ENCODE assay signal across 8 cellular contexts in the genomic region with DNA sequence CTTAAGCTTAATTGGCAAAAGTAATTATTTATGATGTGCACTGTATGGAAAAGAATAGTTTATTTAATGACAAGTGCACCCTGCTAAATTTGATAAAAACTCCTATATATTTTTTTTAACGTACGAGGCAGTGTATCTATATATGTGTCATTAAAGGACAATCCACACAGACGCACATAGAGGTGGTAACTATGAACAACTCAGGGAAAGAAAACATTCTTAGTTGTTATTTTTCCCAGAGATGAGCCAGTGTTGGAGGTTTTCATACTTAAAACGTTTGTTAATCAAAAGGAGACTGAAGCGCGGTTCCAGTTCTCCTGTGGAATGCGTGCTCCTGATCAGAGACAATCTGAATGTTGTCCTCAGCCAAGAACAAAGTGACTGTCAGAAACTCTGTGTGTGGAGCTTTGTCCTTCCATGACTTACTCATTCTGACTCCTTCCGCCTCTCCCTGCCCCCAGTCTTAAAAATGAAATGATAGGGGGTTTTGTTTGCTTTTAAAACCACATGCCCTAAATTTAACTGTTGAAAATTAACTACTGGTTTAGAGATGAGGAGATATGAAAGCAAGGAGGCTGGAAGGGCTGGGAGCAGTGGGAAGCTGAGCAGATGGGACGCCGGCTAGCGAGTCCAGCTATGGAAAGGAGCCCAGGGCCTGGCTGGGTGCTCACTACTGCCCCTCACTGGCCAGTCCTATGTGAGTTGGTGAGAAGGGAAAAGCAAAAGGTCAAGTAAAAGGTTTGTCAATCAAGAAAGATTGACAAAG.
DNase-seq lines count a peak whose midpoint lies in the region; ATAC-seq, FAIRE-seq and TF ChIP-seq lines count a peak whose summit lies in the region.

No MANE protein-coding gene starts in this region.

- TF ChIP-seq CTCF in GM12873 (IDR thresholded peaks at IDR 0.05; ENCODE audit: insufficient read depth, low read depth, low read length, missing control alignments) = peak; percentile 57

- in situ Hi-C loops in SK-MEL-5 (cut with HindIII; ENCODE audit: low pct_unique_long_range_greater_than_20kb, low sequenced_read_pairs) = no loop called here

- no peak for ATAC-seq in activated naive CD4-positive, alpha-beta T cell treated with anti-CD3 and anti-CD28 coated beads, Interleukin-2, amount 50 U/mL, for 72 hours
- ATAC-seq in GM21526 (IDR thresholded peaks at IDR 0.05; ENCODE audit: low FRiP score, unreplicated experiment) = no peak
- ATAC-seq in HG02571 (IDR thresholded peaks at IDR 0.05; ENCODE audit: unreplicated experiment) = no peak

- DNase-seq in SK-MEL-5 (ENCODE audit: low read depth, low spot score) = peak; percentile 96
- DNase-seq in frontal cortex (ENCODE audit: low spot score in 2 of 2) = peak; percentile 35 to 41
- peak in 7 of 10 donors; percentile 43 to 94 (median 76) for DNase-seq in posterior cingulate gyrus
- DNase-seq in activated naive CD4-positive, alpha-beta T cell treated with anti-CD3 and anti-CD28 coated beads, Interleukin-2, amount 50 U/mL, for 72 hours (ENCODE audit: low spot score in 2 of 2) = no peak
- DNase-seq in germinal center (ENCODE audit: low spot score) = no peak

- no peak for FAIRE-seq in frontal cortex (lab: Jason Lieb, UNC)

- intact Hi-C loops in posterior cingulate gyrus (cut with DNase I) = no loop called here

- no peaks in the 10 kb centered on the region for H3K36me3 Mint-ChIP-seq in activated naive CD4-positive, alpha-beta T cell treated with anti-CD3 and anti-CD28 coated beads, Interleukin-2, amount 50 U/mL, for 72 hours

- peak overlapping the region in 1 of 2 donors; percentile 24 for H3K27ac Mint-ChIP-seq in activated naive CD4-positive, alpha-beta T cell treated with anti-CD3 and anti-CD28 coated beads, Interleukin-2, amount 50 U/mL, for 72 hours

- no peaks in the 10 kb centered on the region for H3K9me3 Mint-ChIP-seq in activated naive CD4-positive, alpha-beta T cell treated with anti-CD3 and anti-CD28 coated beads, Interleukin-2, amount 50 U/mL, for 72 hours

Comparison
In these comparisons a context has a peak if more than half of its experiments do, and no peak if none do; other contexts are left out.
1. DNase-seq: peak in SK-MEL-5 (single experiment), frontal cortex (2 of 2) and posterior cingulate gyrus (7 of 10); none in activated naive CD4-positive, alpha-beta T cell treated with anti-CD3 and anti-CD28 coated beads, Interleukin-2, amount 50 U/mL, for 72 hours (0 of 2) and germinal center (single experiment).